ENCODE assay signal across 10 cellular contexts in genomic region chr9:130939405-130939941, GRCh38. TPM values are rescaled to one million over a fixed set of nuclear protein-coding genes. Genes with fewer than 3 reads are reported as not detected.
DNase-seq lines count a peak whose midpoint lies in the region; ATAC-seq, FAIRE-seq and TF ChIP-seq lines count a peak whose summit lies in the region.
"Had no signal": no experiment of that assay in that cellular context is flagged by ENCODE, and none has a peak within 500 bp of the region (broad histone marks: within the 10 kb centered on the region; RNA-seq: fewer than 3 reads in every experiment).

No MANE protein-coding gene starts in this region.

- peaks cover 54% of the 10 kb centered on the region for H3K27me3 Mint-ChIP-seq in activated T-cell treated with anti-CD3 and anti-CD28 coated beads, Interleukin-2, amount 50 U/mL, for 72 hours (ENCODE audit: low read depth)

- TF ChIP-seq CTCF in ascending aorta (IDR thresholded peaks at IDR 0.05) (no peak), keratinocyte (optimal IDR thresholded peaks at IDR 0.05 in 1 of 3, IDR thresholded peaks at IDR 0.05 in 1 of 3, conservative IDR thresholded peaks at IDR 0.05 in 1 of 3; ENCODE audit: extremely low read depth in 1 of 3, insufficient read depth in 2 of 3, low read length in 3 of 3) (no peak), tibial nerve (IDR thresholded peaks at IDR 0.05) (no peak), MM.1S (IDR thresholded peaks at IDR 0.05; ENCODE audit: low read length) (no peak)

- peaks cover 4% of the 10 kb centered on the region for H4K20me1 ChIP-seq in keratinocyte (ENCODE audit: control insufficient read depth, extremely low read depth, insufficient read depth, low read length)
- no peaks in the 10 kb centered on the region for H4K20me1 ChIP-seq in MM.1S (ENCODE audit: insufficient read depth, low read length)

- H3K27me3 ChIP-seq in ascending aorta (peaks cover 39% of the 10 kb centered on the region), keratinocyte (ENCODE audit: control insufficient read depth, extremely low read depth, insufficient read depth, low read length) (peaks cover 52% of the 10 kb centered on the region), tibial nerve (peaks cover 2 to 82% of the 10 kb centered on the region in 2 donors), MM.1S (replicated peaks; ENCODE audit: insufficient read depth, low read length) (peaks cover 90% of the 10 kb centered on the region)

- intact Hi-C loops in ascending aorta (cut with DNase I), result no loop called here

- no peak for TF ChIP-seq POLR2A in tibial nerve (IDR thresholded peaks at IDR 0.05)

- no peaks in the 10 kb centered on the region for H3K36me3 Mint-ChIP-seq in activated T-cell treated with anti-CD3 and anti-CD28 coated beads, Interleukin-2, amount 50 U/mL, for 72 hours (ENCODE audit: insufficient read depth in 2 of 2)

- no peak for FAIRE-seq in keratinocyte (lab: Jason Lieb, UNC)
- FAIRE-seq: G401.6 had no signal

- H2AFZ ChIP-seq in keratinocyte (ENCODE audit: control insufficient read depth, low read length) (peak overlapping the region; percentile 61), MM.1S (ENCODE audit: low read length) (no peak overlapping the region)

- H3K4me3 Mint-ChIP-seq in activated T-cell treated with anti-CD3 and anti-CD28 coated beads, Interleukin-2, amount 50 U/mL, for 72 hours, result peak overlapping the region; percentile 58 to 68

- no peak for ATAC-seq in activated T-cell treated with anti-CD3 and anti-CD28 coated beads, Interleukin-2, amount 50 U/mL, for 72 hours (replicated peaks in 1 of 2)
- no peak for ATAC-seq in HG03432 (IDR thresholded peaks at IDR 0.05; ENCODE audit: unreplicated experiment)

- H3K9me3 ChIP-seq in ascending aorta (no peaks in the 10 kb centered on the region), keratinocyte (ENCODE audit: control insufficient read depth, low read depth, low read length) (no peaks in the 10 kb centered on the region), tibial nerve (no peaks in the 10 kb centered on the region), MM.1S (replicated peaks; ENCODE audit: insufficient read depth, low read length) (no peaks in the 10 kb centered on the region)

- no peaks in the 10 kb centered on the region for H3F3A ChIP-seq in MM.1S (ENCODE audit: insufficient read depth, low read length)

- peak overlapping the region; percentile 44 for H3K9ac ChIP-seq in keratinocyte (ENCODE audit: control insufficient read depth, extremely low read depth, insufficient read depth, low read length)
- no peak overlapping the region for H3K9ac ChIP-seq in MM.1S (ENCODE audit: low read length)

- H3K4me2 ChIP-seq in keratinocyte (ENCODE audit: control insufficient read depth, extremely low read depth, insufficient read depth, low read depth, low read length) (peak overlapping the region; percentile 85), MM.1S (ENCODE audit: low read depth, low read length) (no peak overlapping the region)

- dilution Hi-C loops in keratinocyte (cut with MboI; ENCODE audit: extremely low pct_ligation_motif_present, low sequenced_read_pairs), result no loop called here

- H3K27ac Mint-ChIP-seq in activated T-cell treated with anti-CD3 and anti-CD28 coated beads, Interleukin-2, amount 50 U/mL, for 72 hours, result no peak overlapping the region
- H3K27ac Mint-ChIP-seq: stimulated activated naive CD8-positive, alpha-beta T cell treated with anti-CD3 and anti-CD28 coated beads, Interleukin-15, Interleukin-2, amounts not matched to agents 100 ng/mL and 50 ng/mL, for 24 hours had no signal

- H3K27ac ChIP-seq in ascending aorta, result no peak overlapping the region
- no peak overlapping the region for H3K27ac ChIP-seq in keratinocyte (ENCODE audit: control insufficient read depth, insufficient read depth, low read length)
- no peak overlapping the region for H3K27ac ChIP-seq in tibial nerve
- H3K27ac ChIP-seq in MM.1S (ENCODE audit: low read length), result no peak overlapping the region

- TF ChIP-seq EP300 in tibial nerve (IDR thresholded peaks at IDR 0.05), result no peak

- H3K4me1 ChIP-seq in ascending aorta, result peaks cover 5 to 25% of the 10 kb centered on the region in 2 donors
- H3K4me1 ChIP-seq in keratinocyte (ENCODE audit: control insufficient read depth, extremely low read depth, insufficient read depth, low read length), result peaks cover 26% of the 10 kb centered on the region
- peaks cover 0 to 34% (median 14%) of the 10 kb centered on the region in 4 donors for H3K4me1 ChIP-seq in tibial nerve
- no peaks in the 10 kb centered on the region for H3K4me1 ChIP-seq in MM.1S (ENCODE audit: low read length)

- H3K4me3 ChIP-seq in ascending aorta (peak overlapping the region; percentile 57 to 60), keratinocyte (ENCODE audit: control insufficient read depth in 2 of 3, extremely low read depth in 1 of 3, insufficient read depth in 2 of 3, low read depth in 1 of 3, low read length in 3 of 3) (peak overlapping the region; percentile 46 to 74 (median 71)), tibial nerve (peak overlapping the region in 3 of 4 donors; percentile 2 to 47 (median 37)), MM.1S (ENCODE audit: low read length) (no peak overlapping the region)

- no peaks in the 10 kb centered on the region for H3K9me2 ChIP-seq in MM.1S (replicated peaks; ENCODE audit: insufficient read depth, low read length)

- peak in 1 of 2 donors; percentile 12 for DNase-seq in activated T-cell treated with anti-CD3 and anti-CD28 coated beads, Interleukin-2, amount 50 U/mL, for 72 hours
- no peak for DNase-seq in activated T-cell treated with anti-CD3 and anti-CD28 coated beads, Interleukin-2, amount 50 U/mL, for 1 hour
- no peak for DNase-seq in ascending aorta (ENCODE audit: low spot score in 2 of 2)
- DNase-seq in keratinocyte (ENCODE audit: low read depth, low spot score), result no peak
- DNase-seq in tibial nerve (ENCODE audit: low spot score in 2 of 2), result no peak
- DNase-seq in MM.1S, result no peak
- no peak for DNase-seq in stimulated activated CD4-positive, alpha-beta T cell treated with anti-CD3 and anti-CD28 coated beads, Interleukin-4, amount 100 ng/mL, for 24 hours

- H3K36me3 ChIP-seq in ascending aorta, result no peaks in the 10 kb centered on the region
- no peaks in the 10 kb centered on the region for H3K36me3 ChIP-seq in keratinocyte (ENCODE audit: control insufficient read depth in 2 of 2, extremely low read depth in 1 of 2, insufficient read depth in 2 of 2, low read length in 2 of 2)
- no peaks in the 10 kb centered on the region for H3K36me3 ChIP-seq in tibial nerve
- no peaks in the 10 kb centered on the region for H3K36me3 ChIP-seq in MM.1S (replicated peaks; ENCODE audit: insufficient read depth, low read length)

- H3K79me2 ChIP-seq in keratinocyte (ENCODE audit: control insufficient read depth, insufficient read depth, low read length) (no peaks in the 10 kb centered on the region), MM.1S (ENCODE audit: low read length) (no peaks in the 10 kb centered on the region)

- H3K9me1 ChIP-seq in keratinocyte (ENCODE audit: control insufficient read depth, extremely low read depth, insufficient read depth, low read length), result no peaks in the 10 kb centered on the region

- peaks cover 13% of the 10 kb centered on the region for H3K4me1 Mint-ChIP-seq in activated T-cell treated with anti-CD3 and anti-CD28 coated beads, Interleukin-2, amount 50 U/mL, for 72 hours (ENCODE audit: low read depth)

- 0 to 2% methylated on average over 35 to 46 of the region's 69 CpGs for WGBS in tibial nerve, 2 donors

- no peaks in the 10 kb centered on the region for H3K9me3 Mint-ChIP-seq in activated T-cell treated with anti-CD3 and anti-CD28 coated beads, Interleukin-2, amount 50 U/mL, for 72 hours
- H3K9me3 Mint-ChIP-seq: stimulated activated naive CD8-positive, alpha-beta T cell treated with anti-CD3 and anti-CD28 coated beads, Interleukin-15, Interleukin-2, amounts not matched to agents 100 ng/mL and 50 ng/mL, for 24 hours had no signal

RNA-seq across cellular contexts. Expression of gene FIBCD1, which starts 0.4 kb away (rescaled TPM):
- not detected for total RNA-seq in activated T-cell treated with anti-CD3 and anti-CD28 coated beads, Interleukin-2, amount 50 U/mL, for 72 hours
- total RNA-seq in ascending aorta (not detected), tibial nerve (not detected)
- 0.79 to 1.3 TPM (median 0.94 TPM) in 3 replicates for polyA plus RNA-seq in keratinocyte
- polyA plus RNA-seq in keratinocyte (2011; ENCODE audit: low read depth), result not detected
- polyA plus RNA-seq in keratinocyte (2011; cell fraction: cytosol; rRNA removed), result 0.72 and 1.8 TPM in 2 replicates
- 2.0 and 3.2 TPM in 2 replicates for polyA plus RNA-seq in keratinocyte (2011; cell fraction: nucleus; rRNA removed)
- polyA plus RNA-seq in keratinocyte (2012; ENCODE audit: low replicate concordance), result 0.76 and 2.6 TPM in 2 replicates
- polyA minus RNA-seq in keratinocyte, result 0.23 to 0.72 TPM (median 0.48 TPM) in 3 replicates
- polyA minus RNA-seq in keratinocyte (2011; cell fraction: cytosol; rRNA and poly(A)+ RNA removed), result 2.9 TPM
- polyA minus RNA-seq in keratinocyte (2011; cell fraction: nucleus; rRNA and poly(A)+ RNA removed), result 1.4 and 3.2 TPM in 2 replicates

RNA-seq across cellular contexts. Expression of gene QRFP, which starts 42.9 kb away (rescaled TPM):
- not detected for total RNA-seq in activated T-cell treated with anti-CD3 and anti-CD28 coated beads, Interleukin-2, amount 50 U/mL, for 72 hours
- not detected for total RNA-seq in ascending aorta
- polyA plus RNA-seq in keratinocyte, result not detected in 3 replicates
- not detected for polyA plus RNA-seq in keratinocyte (2011; ENCODE audit: low read depth)
- not detected in 2 replicates for polyA plus RNA-seq in keratinocyte (2011; cell fraction: cytosol; rRNA removed)
- polyA plus RNA-seq in keratinocyte (2011; cell fraction: nucleus; rRNA removed), result not detected in 2 replicates
- polyA plus RNA-seq in keratinocyte (2012; ENCODE audit: low replicate concordance), result 0.10 and 0.18 TPM in 2 replicates
- polyA minus RNA-seq in keratinocyte, result not detected in 3 replicates
- not detected for polyA minus RNA-seq in keratinocyte (2011; cell fraction: cytosol; rRNA and poly(A)+ RNA removed)
- polyA minus RNA-seq in keratinocyte (2011; cell fraction: nucleus; rRNA and poly(A)+ RNA removed), result not detected in 2 replicates
- not detected for total RNA-seq in tibial nerve
